ENCODE assay signal across 15 cellular contexts in genomic region chr10:113475381-113475807, GRCh38.
DNase-seq lines count a peak whose midpoint lies in the region; ATAC-seq and TF ChIP-seq lines count a peak whose summit lies in the region.
"Had no signal": no experiment of that assay in that cellular context is flagged by ENCODE, and none has a peak within 500 bp of the region (broad histone marks: within the 10 kb centered on the region; RNA-seq: fewer than 3 reads in every experiment).

No MANE protein-coding gene starts in this region.

- H3K4me1 Mint-ChIP-seq in HFFc6 (ENCODE audit: low read depth), result peaks cover 42% of the 10 kb centered on the region

- H3K9me3 ChIP-seq in Peyer's patch, result peaks cover 0 to 18% (median 0%) of the 10 kb centered on the region in 4 donors
- H3K9me3 ChIP-seq: uterus had no signal

- H3K79me1 ChIP-seq in mesendoderm (ENCODE audit: low read length), result no peaks in the 10 kb centered on the region

- H3K27me3 Mint-ChIP-seq in HFFc6 (ENCODE audit: insufficient read depth), result peaks cover 3% of the 10 kb centered on the region; the same call in 1 of the 2 replicates

- H2BK120ac ChIP-seq in mesendoderm (ENCODE audit: low read depth, low read length), result no peak overlapping the region

- H3K23ac ChIP-seq in mesendoderm (ENCODE audit: low read length), result no peak overlapping the region

- peaks cover 11% of the 10 kb centered on the region for H3K36me3 Mint-ChIP-seq in HFFc6 (ENCODE audit: low read depth)

- no peak overlapping the region for H4K5ac ChIP-seq in mesendoderm (ENCODE audit: low read length)

- POLR2A ChIA-PET in AG04449 (lab: Yijun Ruan, JAX), result interaction anchor here (0.8 kb wide), 1 partner anchor 17 kb away, joined by 4 read pairs; no protein-coding TSS in a partner anchor

- H3K9ac ChIP-seq in mesendoderm (ENCODE audit: low read length), result no peak overlapping the region

- no CpG with 5 or more reads among the region's 4 CpGs for WGBS in mesendoderm (ENCODE audit: extremely low coverage, insufficient coverage, low lambda C conversion rate)

- H2AK5ac ChIP-seq in mesendoderm (ENCODE audit: low read length), result no peak overlapping the region

- CTCF ChIA-PET in AG04449 (lab: Yijun Ruan, JAX), result interaction anchor here (1.4 to 3.2 kb wide), 2 partner anchors 21 to 45 kb away, joined by 3 to 15 read pairs; no protein-coding TSS in a partner anchor

- H3K4me3 ChIP-seq in AG04449 (ENCODE audit: low read depth, low read length) (no peak overlapping the region), choroid plexus epithelial cell (ENCODE audit: low read depth, low read length) (no peak overlapping the region), mesendoderm (ENCODE audit: low read length) (no peak overlapping the region), Peyer's patch (no peak overlapping the region)
- H3K4me3 ChIP-seq: uterus had no signal

- no peak overlapping the region for H3K18ac ChIP-seq in mesendoderm (ENCODE audit: low read length)

- H2BK5ac ChIP-seq in mesendoderm (ENCODE audit: low read length), result no peak overlapping the region

- no peaks in the 10 kb centered on the region for H3K36me3 ChIP-seq in mesendoderm (ENCODE audit: control insufficient read depth, insufficient read depth, low read length)
- no peaks in the 10 kb centered on the region for H3K36me3 ChIP-seq in Peyer's patch
- H3K36me3 ChIP-seq: uterus had no signal

- no peak overlapping the region for H3K4me2 ChIP-seq in mesendoderm (ENCODE audit: low read length)

- H3K4me3 Mint-ChIP-seq in HFFc6, result peak overlapping the region; percentile 71
- H3K4me3 Mint-ChIP-seq: nephron had no signal

- TF ChIP-seq POLR2A in Peyer's patch (IDR thresholded peaks at IDR 0.05), result no peak

- H3K4me1 ChIP-seq in mesendoderm (ENCODE audit: control insufficient read depth, low read depth, low read length) (peaks cover 12% of the 10 kb centered on the region), Peyer's patch (no peaks in the 10 kb centered on the region)
- H3K4me1 ChIP-seq: uterus had no signal

- H3K27me3 ChIP-seq in mesendoderm (ENCODE audit: insufficient read depth, low read length, poor library complexity), result no peaks in the 10 kb centered on the region
- no peaks in the 10 kb centered on the region for H3K27me3 ChIP-seq in Peyer's patch
- H3K27me3 ChIP-seq: uterus had no signal

- H4K8ac ChIP-seq in mesendoderm (ENCODE audit: low read depth, low read length), result no peak overlapping the region

- H3K79me2 ChIP-seq in mesendoderm (ENCODE audit: control insufficient read depth, insufficient read depth, low read length), result no peaks in the 10 kb centered on the region

- DNase-seq in AG04449 (ENCODE audit: low read depth, low spot score) (peak; percentile 63), HFFc6 (peak; percentile 83), choroid plexus epithelial cell (ENCODE audit: low read depth) (peak; percentile 5), mesendoderm (peak; percentile 32), GOT3 (lab: John Stamatoyannopoulos, UW) (no peak), Peyer's patch (no peak)
- DNase-seq: activated CD4-positive, CD25-positive, alpha-beta regulatory T cell treated with anti-CD3 and anti-CD28 coated beads, Interleukin-2, amount 50 U/mL, for 72 hours; AML-193; GDM1; NCI-H1930; NK-92 treated with Interleukin-12 subunit alpha and Interleukin-12 subunit beta, amount 100 ng/mL, for 24 hours had no signal

- no peak overlapping the region for H3K4ac ChIP-seq in mesendoderm (ENCODE audit: low read depth, low read length)

- TF ChIP-seq CTCF in AG04449 (IDR thresholded peaks at IDR 0.05; ENCODE audit: insufficient read depth, low read length, missing control alignments) (peak; percentile 31), HFFc6 (IDR thresholded peaks at IDR 0.05) (peak; percentile 48), choroid plexus epithelial cell (conservative IDR thresholded peaks at IDR 0.05; ENCODE audit: low read depth, low read length) (no peak), Peyer's patch (IDR thresholded peaks at IDR 0.05) (no peak)

- ATAC-seq in HG03432 (IDR thresholded peaks at IDR 0.05; ENCODE audit: unreplicated experiment) (no peak), GM19351 (IDR thresholded peaks at IDR 0.05; ENCODE audit: unreplicated experiment) (no peak)

- H3K27ac ChIP-seq in mesendoderm (ENCODE audit: low read depth, low read length), result no peak overlapping the region
- no peak overlapping the region for H3K27ac ChIP-seq in Peyer's patch

- H3K27ac Mint-ChIP-seq in HFFc6, result peak overlapping the region; percentile 41
- H3K27ac Mint-ChIP-seq: nephron had no signal

- peaks cover 27% of the 10 kb centered on the region for H3K9me3 Mint-ChIP-seq in HFFc6

- H2BK15ac ChIP-seq in mesendoderm (replicated peaks; ENCODE audit: low read depth), result no peak overlapping the region

- H3K56ac ChIP-seq in mesendoderm (ENCODE audit: low read length), result peak overlapping the region; percentile 58

Comparison
In these comparisons a context has a peak if more than half of its experiments do, and no peak if none do; other contexts are left out.
1. DNase-seq: peak in AG04449 (single experiment), HFFc6 (single experiment), choroid plexus epithelial cell (single experiment) and mesendoderm (single experiment); none in GOT3 (single experiment) and Peyer's patch (0 of 3).
2. CTCF ChIP-seq: peak in AG04449 (single experiment) and HFFc6 (single experiment); none in choroid plexus epithelial cell (single experiment) and Peyer's patch (0 of 6).